Comparison of ENCODE assay signal across 8 cellular contexts in genomic region chr2:14632133-14632936, GRCh38. TPM values are rescaled to one million over a fixed set of nuclear protein-coding genes. Genes with fewer than 3 reads are reported as not detected.
DNase-seq lines count a peak whose midpoint lies in the region; ATAC-seq and TF ChIP-seq lines count a peak whose summit lies in the region.

TSS of gene LRATD1 (plus strand) at chr2:14632717. CDS start at chr2:14633980, 1,263 bp downstream.

- no peaks in the 10 kb centered on the region for H3K36me3 ChIP-seq in ES-I3 (ENCODE audit: insufficient read depth, low read length)
- H3K36me3 ChIP-seq in cardiac muscle cell, result no peaks in the 10 kb centered on the region
- H3K36me3 ChIP-seq in osteoblast (ENCODE audit: insufficient read depth, low read length), result no peaks in the 10 kb centered on the region

- peak within 1 kb of the TSS; percentile 83 for H3K9ac ChIP-seq in ES-I3 (ENCODE audit: low read depth, low read length)

- H3K4me3 Mint-ChIP-seq in activated naive CD8-positive, alpha-beta T cell treated with anti-CD3 and anti-CD28 coated beads, Interleukin-2, amount 50 U/mL, for 24 hours, result no peak within 1 kb of the TSS

- no peak within 1 kb of the TSS for H3K27ac Mint-ChIP-seq in activated naive CD8-positive, alpha-beta T cell treated with anti-CD3 and anti-CD28 coated beads, Interleukin-2, amount 50 U/mL, for 24 hours

- peak within 1 kb of the TSS; percentile 48 for H3K4me2 ChIP-seq in osteoblast (ENCODE audit: insufficient read depth, low read length)

- H3K27me3 ChIP-seq in cardiac muscle cell, result peaks cover 97% of the 10 kb centered on the region
- H3K27me3 ChIP-seq in osteoblast (ENCODE audit: insufficient read depth, low read length), result peaks cover 54% of the 10 kb centered on the region

- ATAC-seq in activated naive CD8-positive, alpha-beta T cell treated with anti-CD3 and anti-CD28 coated beads, Interleukin-2, amount 50 U/mL, for 24 hours, result peak; percentile 18
- ATAC-seq in HG02588 (IDR thresholded peaks at IDR 0.05; ENCODE audit: unreplicated experiment) (no peak), GM21825 (IDR thresholded peaks at IDR 0.05; ENCODE audit: unreplicated experiment) (no peak), HG03460 (IDR thresholded peaks at IDR 0.05; ENCODE audit: unreplicated experiment) (no peak)

- H4K20me1 ChIP-seq in osteoblast (ENCODE audit: insufficient read depth, low read length), result no peaks in the 10 kb centered on the region

- H3K79me2 ChIP-seq in osteoblast (ENCODE audit: insufficient read depth, low read length), result no peaks in the 10 kb centered on the region

- no peaks in the 10 kb centered on the region for H3K36me3 Mint-ChIP-seq in activated naive CD8-positive, alpha-beta T cell treated with anti-CD3 and anti-CD28 coated beads, Interleukin-2, amount 50 U/mL, for 24 hours (ENCODE audit: low read depth)

- no peaks in the 10 kb centered on the region for H3K4me1 Mint-ChIP-seq in activated naive CD8-positive, alpha-beta T cell treated with anti-CD3 and anti-CD28 coated beads, Interleukin-2, amount 50 U/mL, for 24 hours

- TF ChIP-seq CTCF in cardiac muscle cell (IDR thresholded peaks at IDR 0.05; ENCODE audit: low read depth, low read length) (no peak), osteoblast (IDR thresholded peaks at IDR 0.05; ENCODE audit: extremely low read depth, low read depth, low read length) (no peak)

- H3K4me3 ChIP-seq in cardiac muscle cell, result peak within 1 kb of the TSS; percentile 36
- H3K4me3 ChIP-seq in osteoblast (ENCODE audit: insufficient read depth, low read length), result peak within 1 kb of the TSS; percentile 53

- peaks cover 4% of the 10 kb centered on the region for H3K9me3 Mint-ChIP-seq in activated naive CD8-positive, alpha-beta T cell treated with anti-CD3 and anti-CD28 coated beads, Interleukin-2, amount 50 U/mL, for 24 hours

- H3K9me3 ChIP-seq in ES-I3 (ENCODE audit: control insufficient read depth, insufficient read depth, low read length) (no peaks in the 10 kb centered on the region), cardiac muscle cell (ENCODE audit: low read depth) (no peaks in the 10 kb centered on the region), osteoblast (ENCODE audit: low read depth, low read length) (no peaks in the 10 kb centered on the region)

- DNase-seq in NCI-H187 treated with DMSO at 0.1 percent for 48 hours (lab: John Stamatoyannopoulos, UW) (peak; percentile 85), cardiac muscle cell (ENCODE audit: low read depth in 1 of 2, low spot score in 1 of 2) (peak; percentile 53 to 97), osteoblast (ENCODE audit: insufficient read length, low spot score, missing footprints) (peak; percentile 94)
- DNase-seq in activated naive CD8-positive, alpha-beta T cell treated with anti-CD3 and anti-CD28 coated beads, Interleukin-2, amount 50 U/mL, for 24 hours, result no peak

- peak within 1 kb of the TSS; percentile 22 for H2AFZ ChIP-seq in osteoblast (ENCODE audit: low read length)

- peaks cover 55% of the 10 kb centered on the region for H3K27me3 Mint-ChIP-seq in activated naive CD8-positive, alpha-beta T cell treated with anti-CD3 and anti-CD28 coated beads, Interleukin-2, amount 50 U/mL, for 24 hours

- H3K27ac ChIP-seq in cardiac muscle cell (no peak within 1 kb of the TSS), osteoblast (ENCODE audit: low read depth, low read length) (no peak within 1 kb of the TSS)

- H3K4me1 ChIP-seq in ES-I3 (ENCODE audit: insufficient read depth, low read length) (no peaks in the 10 kb centered on the region; the same call in 1 of the 2 replicates), cardiac muscle cell (ENCODE audit: low read depth) (no peaks in the 10 kb centered on the region), osteoblast (ENCODE audit: insufficient read depth, low read length) (peaks cover 8% of the 10 kb centered on the region)

RNA-seq across cellular contexts. Expression of gene LRATD1, which starts in this region (rescaled TPM):
- 1.1 and 1.5 TPM in 2 replicates for total RNA-seq in cardiac muscle cell
- polyA plus RNA-seq in cardiac muscle cell, result 0.65 and 0.76 TPM in 2 replicates
- 5.8 and 10.0 TPM in 2 replicates for total RNA-seq in osteoblast
